Comparison of ENCODE assay signal across 26 cellular contexts in genomic region chr3:13674538-13675185, GRCh38.
"Had no signal": no experiment of that assay in that cellular context is flagged by ENCODE, and none has a peak within 500 bp of the region (broad histone marks: within the 10 kb centered on the region; RNA-seq: fewer than 3 reads in every experiment).

No MANE protein-coding gene starts in this region.

- H3K9ac ChIP-seq: SK-N-SH had no signal

- H3K4me3 ChIP-seq: adrenal gland, MG63, Peyer's patch, SJSA1 had no signal

- H3K27me3 ChIP-seq: MG63, Peyer's patch had no signal

- H3K27ac ChIP-seq: adrenal gland, Peyer's patch, SJSA1 had no signal

- H3K36me3 ChIP-seq: adrenal gland, MG63, Peyer's patch, SJSA1 had no signal

- ATAC-seq: activated CD8-positive, alpha-beta T cell treated with anti-CD3 and anti-CD28 coated beads for 36 hours; activated naive CD4-positive, alpha-beta T cell treated with anti-CD3 and anti-CD28 coated beads, Interleukin-2, amount 50 U/mL, for 72 hours; PC-3 had no signal

- H3K4me2 ChIP-seq: SK-N-SH had no signal

- DNase-seq: activated CD4-positive, alpha-beta T cell treated with anti-CD3 and anti-CD28 coated beads, Interleukin-2, amount 10 ng/mL, durations not matched to agents 24 days and 14 days; activated CD4-positive, alpha-beta T cell treated with anti-CD3 and anti-CD28 coated beads, Interleukin-2, amount 50 U/mL, for 4 hours; activated CD8-positive, alpha-beta T cell treated with anti-CD3 and anti-CD28 coated beads for 36 hours; activated gamma-delta T cell treated with Interleukin-2 at 50 U/mL for 16 hours; activated naive CD4-positive, alpha-beta T cell treated with anti-CD3 and anti-CD28 coated beads for 36 hours; activated T-cell treated with anti-CD3 and anti-CD28 coated beads, Interleukin-2, amount 50 U/mL, for 1 hour; adrenal gland; Kasumi-1; KG1; MG63; NCI-H1048; NCI-H1105 treated with DMSO at 0.1 percent for 48 hours; NCI-H1436 treated with DMSO at 0.1 percent for 48 hours; NCI-H1694 treated with DMSO at 0.1 percent for 48 hours; NCI-H2029; NCI-H510A; NCI-H526; NCI-H748 treated with DMSO at 0.1 percent for 48 hours; NK-92 treated with Interleukin-12 subunit alpha and Interleukin-12 subunit beta, amount 100 ng/mL, for 24 hours; PC-3; Peyer's patch; RPMI8226; SHP77 treated with DMSO at 0.1 percent for 48 hours; SK-N-SH had no signal

- H3K4me1 ChIP-seq: adrenal gland, Peyer's patch, SJSA1 had no signal

- H3K9me3 ChIP-seq: adrenal gland, MG63, Peyer's patch, SJSA1, SK-N-SH had no signal
